ENCODE assay signal across 1 cellular context in the genomic region with DNA sequence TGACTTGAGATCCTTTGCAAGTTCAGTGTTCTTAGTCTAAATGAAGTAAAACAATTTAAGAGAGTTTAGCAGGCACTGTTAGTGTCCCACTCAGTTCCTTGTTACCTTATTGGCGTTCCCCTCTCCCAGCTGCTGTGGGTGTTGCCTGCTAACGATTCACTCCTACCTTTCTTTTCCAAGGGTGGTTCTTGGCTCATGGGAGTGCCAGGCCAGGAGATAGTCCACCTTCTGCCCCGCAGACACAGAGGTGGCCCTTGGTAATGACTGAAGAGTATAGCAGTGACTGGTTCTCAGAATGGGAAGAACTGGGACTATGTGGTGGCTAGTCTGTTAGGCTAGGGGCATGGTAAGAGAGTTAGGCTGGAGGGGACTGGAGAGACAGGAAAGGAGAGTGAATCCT.
TF ChIP-seq lines count a peak whose summit lies in the region.

No MANE protein-coding gene starts in this region.

TF ChIP-seq in K562, 482 proteins besides CTCF, POLR2A, EP300 and RAD21:
- TF ChIP-seq MEF2D (tag; conservative IDR thresholded peaks at IDR 0.05; ENCODE audit: low read depth) (no peak), SREBF2 (CRISPR knock-in tag; IDR thresholded peaks at IDR 0.05) (0 out of 2 replicates have a peak, but pooled peaks have one; percentile 59), NFXL1 (CRISPR knock-in tag; IDR thresholded peaks at IDR 0.05) (peak; percentile 59; the same call in 1 of the 2 replicates), FOSL1 (tag; conservative IDR thresholded peaks at IDR 0.05) (no peak), CBFB (CRISPR knock-in tag; IDR thresholded peaks at IDR 0.05) (0 out of 2 replicates have a peak, but pooled peaks have one; percentile 27), BCL6 (CRISPR knock-in tag; IDR thresholded peaks at IDR 0.05) (no peak), RBFOX2 (IDR thresholded peaks at IDR 0.05; ENCODE audit: low read depth, low read length) (peak; percentile 55), RFX1 (IDR thresholded peaks at IDR 0.05) (no peak)
- TF ChIP-seq, protein P1, sequence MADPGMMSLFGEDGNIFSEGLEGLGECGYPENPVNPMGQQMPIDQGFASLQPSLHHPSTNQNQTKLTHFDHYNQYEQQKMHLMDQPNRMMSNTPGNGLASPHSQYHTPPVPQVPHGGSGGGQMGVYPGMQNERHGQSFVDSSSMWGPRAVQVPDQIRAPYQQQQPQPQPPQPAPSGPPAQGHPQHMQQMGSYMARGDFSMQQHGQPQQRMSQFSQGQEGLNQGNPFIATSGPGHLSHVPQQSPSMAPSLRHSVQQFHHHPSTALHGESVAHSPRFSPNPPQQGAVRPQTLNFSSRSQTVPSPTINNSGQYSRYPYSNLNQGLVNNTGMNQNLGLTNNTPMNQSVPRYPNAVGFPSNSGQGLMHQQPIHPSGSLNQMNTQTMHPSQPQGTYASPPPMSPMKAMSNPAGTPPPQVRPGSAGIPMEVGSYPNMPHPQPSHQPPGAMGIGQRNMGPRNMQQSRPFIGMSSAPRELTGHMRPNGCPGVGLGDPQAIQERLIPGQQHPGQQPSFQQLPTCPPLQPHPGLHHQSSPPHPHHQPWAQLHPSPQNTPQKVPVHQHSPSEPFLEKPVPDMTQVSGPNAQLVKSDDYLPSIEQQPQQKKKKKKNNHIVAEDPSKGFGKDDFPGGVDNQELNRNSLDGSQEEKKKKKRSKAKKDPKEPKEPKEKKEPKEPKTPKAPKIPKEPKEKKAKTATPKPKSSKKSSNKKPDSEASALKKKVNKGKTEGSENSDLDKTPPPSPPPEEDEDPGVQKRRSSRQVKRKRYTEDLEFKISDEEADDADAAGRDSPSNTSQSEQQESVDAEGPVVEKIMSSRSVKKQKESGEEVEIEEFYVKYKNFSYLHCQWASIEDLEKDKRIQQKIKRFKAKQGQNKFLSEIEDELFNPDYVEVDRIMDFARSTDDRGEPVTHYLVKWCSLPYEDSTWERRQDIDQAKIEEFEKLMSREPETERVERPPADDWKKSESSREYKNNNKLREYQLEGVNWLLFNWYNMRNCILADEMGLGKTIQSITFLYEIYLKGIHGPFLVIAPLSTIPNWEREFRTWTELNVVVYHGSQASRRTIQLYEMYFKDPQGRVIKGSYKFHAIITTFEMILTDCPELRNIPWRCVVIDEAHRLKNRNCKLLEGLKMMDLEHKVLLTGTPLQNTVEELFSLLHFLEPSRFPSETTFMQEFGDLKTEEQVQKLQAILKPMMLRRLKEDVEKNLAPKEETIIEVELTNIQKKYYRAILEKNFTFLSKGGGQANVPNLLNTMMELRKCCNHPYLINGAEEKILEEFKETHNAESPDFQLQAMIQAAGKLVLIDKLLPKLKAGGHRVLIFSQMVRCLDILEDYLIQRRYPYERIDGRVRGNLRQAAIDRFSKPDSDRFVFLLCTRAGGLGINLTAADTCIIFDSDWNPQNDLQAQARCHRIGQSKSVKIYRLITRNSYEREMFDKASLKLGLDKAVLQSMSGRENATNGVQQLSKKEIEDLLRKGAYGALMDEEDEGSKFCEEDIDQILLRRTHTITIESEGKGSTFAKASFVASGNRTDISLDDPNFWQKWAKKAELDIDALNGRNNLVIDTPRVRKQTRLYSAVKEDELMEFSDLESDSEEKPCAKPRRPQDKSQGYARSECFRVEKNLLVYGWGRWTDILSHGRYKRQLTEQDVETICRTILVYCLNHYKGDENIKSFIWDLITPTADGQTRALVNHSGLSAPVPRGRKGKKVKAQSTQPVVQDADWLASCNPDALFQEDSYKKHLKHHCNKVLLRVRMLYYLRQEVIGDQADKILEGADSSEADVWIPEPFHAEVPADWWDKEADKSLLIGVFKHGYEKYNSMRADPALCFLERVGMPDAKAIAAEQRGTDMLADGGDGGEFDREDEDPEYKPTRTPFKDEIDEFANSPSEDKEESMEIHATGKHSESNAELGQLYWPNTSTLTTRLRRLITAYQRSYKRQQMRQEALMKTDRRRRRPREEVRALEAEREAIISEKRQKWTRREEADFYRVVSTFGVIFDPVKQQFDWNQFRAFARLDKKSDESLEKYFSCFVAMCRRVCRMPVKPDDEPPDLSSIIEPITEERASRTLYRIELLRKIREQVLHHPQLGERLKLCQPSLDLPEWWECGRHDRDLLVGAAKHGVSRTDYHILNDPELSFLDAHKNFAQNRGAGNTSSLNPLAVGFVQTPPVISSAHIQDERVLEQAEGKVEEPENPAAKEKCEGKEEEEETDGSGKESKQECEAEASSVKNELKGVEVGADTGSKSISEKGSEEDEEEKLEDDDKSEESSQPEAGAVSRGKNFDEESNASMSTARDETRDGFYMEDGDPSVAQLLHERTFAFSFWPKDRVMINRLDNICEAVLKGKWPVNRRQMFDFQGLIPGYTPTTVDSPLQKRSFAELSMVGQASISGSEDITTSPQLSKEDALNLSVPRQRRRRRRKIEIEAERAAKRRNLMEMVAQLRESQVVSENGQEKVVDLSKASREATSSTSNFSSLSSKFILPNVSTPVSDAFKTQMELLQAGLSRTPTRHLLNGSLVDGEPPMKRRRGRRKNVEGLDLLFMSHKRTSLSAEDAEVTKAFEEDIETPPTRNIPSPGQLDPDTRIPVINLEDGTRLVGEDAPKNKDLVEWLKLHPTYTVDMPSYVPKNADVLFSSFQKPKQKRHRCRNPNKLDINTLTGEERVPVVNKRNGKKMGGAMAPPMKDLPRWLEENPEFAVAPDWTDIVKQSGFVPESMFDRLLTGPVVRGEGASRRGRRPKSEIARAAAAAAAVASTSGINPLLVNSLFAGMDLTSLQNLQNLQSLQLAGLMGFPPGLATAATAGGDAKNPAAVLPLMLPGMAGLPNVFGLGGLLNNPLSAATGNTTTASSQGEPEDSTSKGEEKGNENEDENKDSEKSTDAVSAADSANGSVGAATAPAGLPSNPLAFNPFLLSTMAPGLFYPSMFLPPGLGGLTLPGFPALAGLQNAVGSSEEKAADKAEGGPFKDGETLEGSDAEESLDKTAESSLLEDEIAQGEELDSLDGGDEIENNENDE (IDR thresholded peaks at IDR 0.05; ENCODE audit: low read depth, low read length): no peak
- TF ChIP-seq, protein P2, sequence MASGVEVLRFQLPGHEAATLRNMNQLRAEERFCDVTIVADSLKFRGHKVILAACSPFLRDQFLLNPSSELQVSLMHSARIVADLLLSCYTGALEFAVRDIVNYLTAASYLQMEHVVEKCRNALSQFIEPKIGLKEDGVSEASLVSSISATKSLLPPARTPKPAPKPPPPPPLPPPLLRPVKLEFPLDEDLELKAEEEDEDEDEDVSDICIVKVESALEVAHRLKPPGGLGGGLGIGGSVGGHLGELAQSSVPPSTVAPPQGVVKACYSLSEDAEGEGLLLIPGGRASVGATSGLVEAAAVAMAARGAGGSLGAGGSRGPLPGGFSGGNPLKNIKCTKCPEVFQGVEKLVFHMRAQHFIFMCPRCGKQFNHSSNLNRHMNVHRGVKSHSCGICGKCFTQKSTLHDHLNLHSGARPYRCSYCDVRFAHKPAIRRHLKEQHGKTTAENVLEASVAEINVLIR (CRISPR knock-in tag; IDR thresholded peaks at IDR 0.05): 0 out of 2 replicates have a peak, but pooled peaks have one; percentile 11
